8 cellular contexts compared by ENCODE assay signal in genomic region chr3:55485208-55485791, GRCh38. TPM values are rescaled to one million over a fixed set of nuclear protein-coding genes. Genes with fewer than 3 reads are reported as not detected.
DNase-seq lines count a peak whose midpoint lies in the region; ATAC-seq, FAIRE-seq and TF ChIP-seq lines count a peak whose summit lies in the region.

No MANE protein-coding gene starts in this region.

- BruUV-seq in HepG2 (replicated peaks; lab: Mats Ljungman, UMichigan) = no TSS peak

- intact Hi-C loops in HepG2 (cut with micrococcal nuclease; ENCODE audit: unreplicated experiment) = no loop called here

- POLR2A ChIA-PET in HepG2 (lab: Yijun Ruan, JAX) = no interaction called here

- ATAC-seq in GM19463 (IDR thresholded peaks at IDR 0.05; ENCODE audit: unreplicated experiment) (peak; percentile 78), HepG2 (peak; percentile 90), HG02852 (IDR thresholded peaks at IDR 0.05; ENCODE audit: unreplicated experiment) (no peak)

- H2AFZ ChIP-seq in HepG2 (ENCODE audit: low read length) = no peak overlapping the region

- H3K4me1 ChIP-seq in HUES48 (ENCODE audit: control insufficient read depth, insufficient read depth, low read length) (peaks cover 34% of the 10 kb centered on the region), SJCRH30 (peaks cover 6% of the 10 kb centered on the region), HepG2 (ENCODE audit: insufficient read depth, low read length) (peaks cover 5% of the 10 kb centered on the region; the same call in 1 of the 2 replicates)

- no peaks in the 10 kb centered on the region for H3K79me2 ChIP-seq in HepG2 (ENCODE audit: insufficient read depth, low read length)

- H3K9ac ChIP-seq in HUES48 (ENCODE audit: low read depth, low read length) (peak overlapping the region; percentile 49; the same call in 1 of the 2 replicates), HepG2 (ENCODE audit: insufficient read depth, low read depth, low read length) (no peak overlapping the region)

- peak overlapping the region; percentile 20 for H3K27ac ChIP-seq in HUES48 (ENCODE audit: low read depth, low read length)
- peak overlapping the region; percentile 78 for H3K27ac ChIP-seq in SJCRH30
- H3K27ac ChIP-seq in HepG2 (ENCODE audit: extremely low read length, insufficient read depth, low read length) = no peak overlapping the region

- H3K9me3 ChIP-seq in HUES48 (ENCODE audit: control insufficient read depth, insufficient read depth, low read length) = no peaks in the 10 kb centered on the region
- no peaks in the 10 kb centered on the region for H3K9me3 ChIP-seq in SJCRH30 (replicated peaks)
- no peaks in the 10 kb centered on the region for H3K9me3 ChIP-seq in HepG2 (ENCODE audit: low read length)

- no peak for TF ChIP-seq POLR2A in HepG2 (IDR thresholded peaks at IDR 0.05; ENCODE audit: insufficient read depth in 1 of 2, low read depth in 2 of 2, low read length in 2 of 2)

- TF ChIP-seq RAD21 in HepG2 (CRISPR knock-in tag; IDR thresholded peaks at IDR 0.05) = 0 out of 2 replicates have a peak, but pooled peaks have one; percentile 26

- TF ChIP-seq EP300 in HepG2 (IDR thresholded peaks at IDR 0.05; ENCODE audit: low read depth in 2 of 2, low read length in 2 of 2) (no peak), HepG2 (CRISPR knock-in tag; IDR thresholded peaks at IDR 0.05; ENCODE audit: borderline replicate concordance) (no peak)

- CTCF ChIA-PET in HepG2 (lab: Yijun Ruan, JAX; ENCODE audit: low intra/inter-chr PET ratio, low total read pairs) = interaction anchor here (0.9 to 1.7 kb wide), 4 partner anchors 262 to 818 kb away, joined by 3 to 10 read pairs (median 5); no protein-coding TSS in a partner anchor

- FAIRE-seq in D721Med (lab: Jason Lieb, UNC) (no peak), HepG2 (lab: Jason Lieb, UNC) (no peak)

- peak; percentile 90 for DNase-seq in D721Med (ENCODE audit: insufficient read length, low spot score)
- peak; percentile 84 to 91 for DNase-seq in SJCRH30
- DNase-seq in dermis microvascular lymphatic vessel endothelial cell (ENCODE audit: low read depth in 2 of 2) = peak; percentile 32 to 58
- peak; percentile 24 for DNase-seq in HepG2 (ENCODE audit: low spot score)
- DNase-seq in stimulated activated CD8-positive, alpha-beta memory T cell treated with anti-CD3 and anti-CD28 coated beads, Interleukin-4, amount 100 ng/mL, for 24 hours (ENCODE audit: low read depth) = peak; percentile 12

- H3K36me3 ChIP-seq in HUES48 (ENCODE audit: control insufficient read depth, insufficient read depth, low read length) (no peaks in the 10 kb centered on the region), SJCRH30 (peaks cover 23% of the 10 kb centered on the region), HepG2 (replicated peaks in 1 of 2; ENCODE audit: control insufficient read depth in 1 of 2, insufficient read depth in 2 of 2, low read length in 2 of 2) (no peaks in the 10 kb centered on the region)

- H3K27me3 ChIP-seq in HUES48 (ENCODE audit: control insufficient read depth, insufficient read depth, low read length) = peaks cover 91% of the 10 kb centered on the region
- H3K27me3 ChIP-seq in SJCRH30 = no peaks in the 10 kb centered on the region
- peaks cover 4 to 36% of the 10 kb centered on the region in 2 experiments; a peak in 4 of 5 replicates for H3K27me3 ChIP-seq in HepG2 (ENCODE audit: control insufficient read depth in 1 of 2, insufficient read depth in 2 of 2, low read length in 2 of 2)

- peak overlapping the region; percentile 68 for H3K4me3 ChIP-seq in HUES48 (ENCODE audit: low read depth, low read length)
- peak overlapping the region; percentile 89 for H3K4me3 ChIP-seq in SJCRH30
- no peak overlapping the region for H3K4me3 ChIP-seq in HepG2 (replicated peaks in 1 of 3; ENCODE audit: insufficient read depth in 1 of 3, low read depth in 2 of 3, low read length in 3 of 3)

- in situ Hi-C loops in HepG2 (cut with HindIII; ENCODE audit: extremely low pct_ligation_motif_present, low pct_unique_long_range_greater_than_20kb) = loop anchor here (5.0 to 10.0 kb wide), 3 partner anchors 260 to 760 kb away; no protein-coding TSS in a partner anchor

- TF ChIP-seq CTCF in D721Med (IDR thresholded peaks at IDR 0.05; ENCODE audit: insufficient read depth, missing control alignments) (peak; percentile 52), HepG2 (CRISPR knock-in tag; IDR thresholded peaks at IDR 0.05) (peak; percentile 73)

- H4K20me1 ChIP-seq in HepG2 (ENCODE audit: insufficient read depth, low read length) = no peaks in the 10 kb centered on the region

- 32% methylated on average over 16 of the region's 40 CpGs for WGBS in HepG2 (ENCODE audit: low lambda C conversion rate)

- H3K4me2 ChIP-seq in HepG2 (ENCODE audit: low read depth, low read length) = no peak overlapping the region; the same call in 1 of the 2 replicates

TF ChIP-seq in HepG2, 621 proteins besides CTCF, POLR2A, EP300 and RAD21 (continues in another document):
- no peak for TF ChIP-seq THAP7 (CRISPR knock-in tag; IDR thresholded peaks at IDR 0.05)
- peak; percentile 81 for TF ChIP-seq STAG1 (CRISPR knock-in tag; IDR thresholded peaks at IDR 0.05)
- TF ChIP-seq MAFK (conservative IDR thresholded peaks at IDR 0.05 in 1 of 2, IDR thresholded peaks at IDR 0.05 in 1 of 2; ENCODE audit: low read length in 2 of 2) = no peak
- TF ChIP-seq SNAI1 (CRISPR knock-in tag; IDR thresholded peaks at IDR 0.05; ENCODE audit: borderline replicate concordance) = no peak
- TF ChIP-seq ZNF780A (CRISPR knock-in tag; IDR thresholded peaks at IDR 0.05) = no peak
- TF ChIP-seq, protein P1, sequence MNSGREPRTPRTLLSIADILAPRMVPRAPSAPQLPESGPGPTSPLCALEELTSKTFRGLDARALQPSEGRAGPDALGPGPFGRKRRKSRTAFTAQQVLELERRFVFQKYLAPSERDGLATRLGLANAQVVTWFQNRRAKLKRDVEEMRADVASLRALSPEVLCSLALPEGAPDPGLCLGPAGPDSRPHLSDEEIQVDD (CRISPR knock-in tag; IDR thresholded peaks at IDR 0.05; ENCODE audit: borderline replicate concordance) = no peak
- TF ChIP-seq, protein P2, sequence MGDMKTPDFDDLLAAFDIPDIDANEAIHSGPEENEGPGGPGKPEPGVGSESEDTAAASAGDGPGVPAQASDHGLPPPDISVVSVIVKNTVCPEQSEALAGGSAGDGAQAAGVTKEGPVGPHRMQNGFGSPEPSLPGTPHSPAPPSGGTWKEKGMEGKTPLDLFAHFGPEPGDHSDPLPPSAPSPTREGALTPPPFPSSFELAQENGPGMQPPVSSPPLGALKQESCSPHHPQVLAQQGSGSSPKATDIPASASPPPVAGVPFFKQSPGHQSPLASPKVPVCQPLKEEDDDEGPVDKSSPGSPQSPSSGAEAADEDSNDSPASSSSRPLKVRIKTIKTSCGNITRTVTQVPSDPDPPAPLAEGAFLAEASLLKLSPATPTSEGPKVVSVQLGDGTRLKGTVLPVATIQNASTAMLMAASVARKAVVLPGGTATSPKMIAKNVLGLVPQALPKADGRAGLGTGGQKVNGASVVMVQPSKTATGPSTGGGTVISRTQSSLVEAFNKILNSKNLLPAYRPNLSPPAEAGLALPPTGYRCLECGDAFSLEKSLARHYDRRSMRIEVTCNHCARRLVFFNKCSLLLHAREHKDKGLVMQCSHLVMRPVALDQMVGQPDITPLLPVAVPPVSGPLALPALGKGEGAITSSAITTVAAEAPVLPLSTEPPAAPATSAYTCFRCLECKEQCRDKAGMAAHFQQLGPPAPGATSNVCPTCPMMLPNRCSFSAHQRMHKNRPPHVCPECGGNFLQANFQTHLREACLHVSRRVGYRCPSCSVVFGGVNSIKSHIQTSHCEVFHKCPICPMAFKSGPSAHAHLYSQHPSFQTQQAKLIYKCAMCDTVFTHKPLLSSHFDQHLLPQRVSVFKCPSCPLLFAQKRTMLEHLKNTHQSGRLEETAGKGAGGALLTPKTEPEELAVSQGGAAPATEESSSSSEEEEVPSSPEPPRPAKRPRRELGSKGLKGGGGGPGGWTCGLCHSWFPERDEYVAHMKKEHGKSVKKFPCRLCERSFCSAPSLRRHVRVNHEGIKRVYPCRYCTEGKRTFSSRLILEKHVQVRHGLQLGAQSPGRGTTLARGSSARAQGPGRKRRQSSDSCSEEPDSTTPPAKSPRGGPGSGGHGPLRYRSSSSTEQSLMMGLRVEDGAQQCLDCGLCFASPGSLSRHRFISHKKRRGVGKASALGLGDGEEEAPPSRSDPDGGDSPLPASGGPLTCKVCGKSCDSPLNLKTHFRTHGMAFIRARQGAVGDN (CRISPR knock-in tag; IDR thresholded peaks at IDR 0.05) = peak; percentile 11; the same call in 1 of the 2 replicates

RNA-seq across cellular contexts. Expression of gene WNT5A, which starts 1.8 kb away (rescaled TPM):
- 33.1 and 34.6 TPM in 2 replicates for total RNA-seq in SJCRH30 (2014; rRNA removed; shearing (Covaris generic))
- total RNA-seq in dermis microvascular lymphatic vessel endothelial cell (0.77 and 5.8 TPM in 2 replicates), HepG2 (2016; rRNA removed; fragmentation: Illumina TruSeq; extraction: Trizol) (not detected in 2 replicates)
- total RNA-seq in HepG2 (2016; cell fraction: cytosol; rRNA removed; fragmentation: Illumina TruSeq; extraction: Trizol; ENCODE audit: low read depth) = not detected in 2 replicates
- not detected in 2 replicates for total RNA-seq in HepG2 (2016; cell fraction: insoluble cytoplasmic fraction; rRNA removed; fragmentation: Illumina TruSeq; extraction: Trizol)
- total RNA-seq in HepG2 (2016; cell fraction: membrane; rRNA removed; fragmentation: Illumina TruSeq; extraction: Trizol) = not detected in 2 replicates
- not detected in 2 replicates for total RNA-seq in HepG2 (2016; cell fraction: nucleus; rRNA removed; fragmentation: Illumina TruSeq; extraction: Trizol)
- polyA plus RNA-seq in HepG2 (2011; rRNA removed) = not detected in 2 replicates
- polyA plus RNA-seq in HepG2 (2011; cell fraction: cytosol; rRNA removed) = not detected in 2 replicates
- polyA plus RNA-seq in HepG2 (2011; cell fraction: nucleus; rRNA removed) = not detected in 2 replicates
- polyA plus RNA-seq in HepG2 (2012) = not detected in 2 replicates
- polyA plus RNA-seq in HepG2 (2016; cell fraction: cytosol; fragmentation: Illumina TruSeq; extraction: Trizol; ENCODE audit: low read depth) = not detected in 2 replicates
- polyA plus RNA-seq in HepG2 (2016; cell fraction: insoluble cytoplasmic fraction; fragmentation: Illumina TruSeq; extraction: Trizol; ENCODE audit: low read depth) = not detected in 2 replicates
- not detected in 2 replicates for polyA plus RNA-seq in HepG2 (2016; cell fraction: membrane; fragmentation: Illumina TruSeq; extraction: Trizol; ENCODE audit: low read depth)
- not detected in 2 replicates for polyA plus RNA-seq in HepG2 (2016; cell fraction: nucleus; fragmentation: Illumina TruSeq; extraction: Trizol; ENCODE audit: insufficient read depth, low read depth)
- polyA minus RNA-seq in HepG2 (2011; rRNA and poly(A)+ RNA removed; ENCODE audit: low replicate concordance) = 39.6 TPM in 1 of 2 replicates, not detected in the other
- not detected in 2 replicates for polyA minus RNA-seq in HepG2 (2011; cell fraction: cytosol; rRNA and poly(A)+ RNA removed)
- not detected in 2 replicates for polyA minus RNA-seq in HepG2 (2011; cell fraction: nucleus; rRNA and poly(A)+ RNA removed)

Comparison
In these comparisons a context has a peak if more than half of its experiments do, and no peak if none do; other contexts are left out.
1. DNase-seq: peak in every context shown above with its lines; median percentile 90 in D721Med; 88 in SJCRH30; 45 in dermis microvascular lymphatic vessel endothelial cell; 24 in HepG2; 12 in stimulated activated CD8-positive, alpha-beta memory T cell treated with anti-CD3 and anti-CD28 coated beads, Interleukin-4, amount 100 ng/mL, for 24 hours.
2. H3K4me3 ChIP-seq: peak in HUES48 (single experiment) and SJCRH30 (single experiment); none in HepG2 (0 of 3).